ENCODE assay signal across 1 cellular context in the genomic region with DNA sequence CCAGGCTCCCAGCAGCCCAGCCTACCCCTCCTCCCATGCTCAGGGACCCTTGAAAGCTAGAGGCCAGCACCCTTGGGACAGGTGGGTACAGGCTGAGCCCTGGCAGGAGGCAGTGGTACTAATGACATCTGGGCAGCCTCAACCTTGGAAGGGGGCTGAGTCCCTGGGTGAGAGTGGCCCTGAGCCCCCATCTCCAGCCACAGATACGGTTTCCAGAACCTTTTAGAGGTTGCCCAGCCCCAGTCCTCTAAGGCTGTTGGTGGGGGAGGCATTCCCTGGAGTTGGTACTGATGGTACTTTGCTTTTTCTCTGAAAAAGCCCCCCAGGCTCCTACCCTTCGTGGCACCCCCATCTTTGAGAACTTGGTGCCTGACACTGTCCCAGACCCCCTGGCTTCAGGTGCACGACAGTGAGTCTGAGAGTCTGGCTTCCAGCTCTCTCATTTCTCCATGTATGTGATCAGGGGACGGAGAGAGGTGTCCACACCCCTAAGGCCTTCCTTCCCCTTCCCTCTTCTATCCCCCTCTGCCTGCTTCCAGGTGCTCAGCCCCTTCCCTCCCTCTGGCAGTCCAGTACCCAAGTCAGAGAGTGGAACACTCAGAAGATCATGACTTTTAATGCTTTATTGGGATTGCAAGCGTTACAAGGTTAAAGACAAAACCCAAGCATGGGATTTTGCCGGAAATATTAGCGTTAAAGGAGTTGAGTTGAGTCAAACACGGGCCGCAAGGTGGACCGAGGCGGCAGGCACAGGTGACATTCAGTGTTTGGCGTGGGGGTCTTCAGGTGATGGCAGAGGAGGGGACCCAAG.
TF ChIP-seq lines count a peak whose summit lies in the region.

No MANE protein-coding gene starts in this region.

TF ChIP-seq in HepG2, 621 proteins besides CTCF, POLR2A, EP300 and RAD21 (continues in another document):
- TF ChIP-seq ZNF550 (CRISPR knock-in tag; IDR thresholded peaks at IDR 0.05; ENCODE audit: borderline replicate concordance) = peak; percentile 65; the same call in 1 of the 2 replicates
- TF ChIP-seq NFIB (CRISPR knock-in tag; IDR thresholded peaks at IDR 0.05; ENCODE audit: borderline replicate concordance) = no peak
- TF ChIP-seq TOPORS (CRISPR knock-in tag; IDR thresholded peaks at IDR 0.05) = peak; percentile 46
- TF ChIP-seq ISX (CRISPR knock-in tag; conservative IDR thresholded peaks at IDR 0.05) = no peak; the same call in 1 of the 2 replicates
- TF ChIP-seq RBM22 (optimal IDR thresholded peaks at IDR 0.05; ENCODE audit: low read length) = peak; percentile 96
- TF ChIP-seq DNMT3B (CRISPR knock-in tag; conservative IDR thresholded peaks at IDR 0.05) = no peak
- peak; percentile 74; the same call in 1 of the 2 replicates for TF ChIP-seq ZNF563 (CRISPR knock-in tag; IDR thresholded peaks at IDR 0.05)
- no peak for TF ChIP-seq MLLT10 (CRISPR knock-in tag; IDR thresholded peaks at IDR 0.05)
- peak; percentile 76 for TF ChIP-seq ZNF781 (CRISPR knock-in tag; IDR thresholded peaks at IDR 0.05; ENCODE audit: borderline replicate concordance, not compliant biosample characterization)
- TF ChIP-seq, protein P1, sequence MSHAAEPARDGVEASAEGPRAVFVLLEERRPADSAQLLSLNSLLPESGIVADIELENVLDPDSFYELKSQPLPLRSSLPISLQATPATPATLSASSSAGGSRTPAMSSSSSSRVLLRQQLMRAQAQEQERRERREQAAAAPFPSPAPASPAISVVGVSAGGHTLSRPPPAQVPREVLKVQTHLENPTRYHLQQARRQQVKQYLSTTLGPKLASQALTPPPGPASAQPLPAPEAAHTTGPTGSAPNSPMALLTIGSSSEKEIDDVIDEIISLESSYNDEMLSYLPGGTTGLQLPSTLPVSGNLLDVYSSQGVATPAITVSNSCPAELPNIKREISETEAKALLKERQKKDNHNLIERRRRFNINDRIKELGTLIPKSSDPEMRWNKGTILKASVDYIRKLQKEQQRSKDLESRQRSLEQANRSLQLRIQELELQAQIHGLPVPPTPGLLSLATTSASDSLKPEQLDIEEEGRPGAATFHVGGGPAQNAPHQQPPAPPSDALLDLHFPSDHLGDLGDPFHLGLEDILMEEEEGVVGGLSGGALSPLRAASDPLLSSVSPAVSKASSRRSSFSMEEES (CRISPR knock-in tag; IDR thresholded peaks at IDR 0.05) = no peak; the same call in 1 of the 2 replicates
- TF ChIP-seq PCBP1 (IDR thresholded peaks at IDR 0.05; ENCODE audit: borderline replicate concordance, low read depth, low read length) = no peak
- TF ChIP-seq, protein P2, sequence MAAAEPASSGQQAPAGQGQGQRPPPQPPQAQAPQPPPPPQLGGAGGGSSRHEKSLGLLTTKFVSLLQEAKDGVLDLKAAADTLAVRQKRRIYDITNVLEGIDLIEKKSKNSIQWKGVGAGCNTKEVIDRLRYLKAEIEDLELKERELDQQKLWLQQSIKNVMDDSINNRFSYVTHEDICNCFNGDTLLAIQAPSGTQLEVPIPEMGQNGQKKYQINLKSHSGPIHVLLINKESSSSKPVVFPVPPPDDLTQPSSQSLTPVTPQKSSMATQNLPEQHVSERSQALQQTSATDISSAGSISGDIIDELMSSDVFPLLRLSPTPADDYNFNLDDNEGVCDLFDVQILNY (CRISPR knock-in tag; conservative IDR thresholded peaks at IDR 0.05) = no peak
- TF ChIP-seq NR3C1 (CRISPR knock-in tag; IDR thresholded peaks at IDR 0.05) = no peak
- TF ChIP-seq, protein P3, sequence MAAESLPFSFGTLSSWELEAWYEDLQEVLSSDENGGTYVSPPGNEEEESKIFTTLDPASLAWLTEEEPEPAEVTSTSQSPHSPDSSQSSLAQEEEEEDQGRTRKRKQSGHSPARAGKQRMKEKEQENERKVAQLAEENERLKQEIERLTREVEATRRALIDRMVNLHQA (CRISPR knock-in tag; IDR thresholded peaks at IDR 0.05) = no peak
- TF ChIP-seq FIP1L1 (IDR thresholded peaks at IDR 0.05; ENCODE audit: borderline replicate concordance, insufficient read depth, low read depth, low read length) = no peak
- TF ChIP-seq, protein P4, sequence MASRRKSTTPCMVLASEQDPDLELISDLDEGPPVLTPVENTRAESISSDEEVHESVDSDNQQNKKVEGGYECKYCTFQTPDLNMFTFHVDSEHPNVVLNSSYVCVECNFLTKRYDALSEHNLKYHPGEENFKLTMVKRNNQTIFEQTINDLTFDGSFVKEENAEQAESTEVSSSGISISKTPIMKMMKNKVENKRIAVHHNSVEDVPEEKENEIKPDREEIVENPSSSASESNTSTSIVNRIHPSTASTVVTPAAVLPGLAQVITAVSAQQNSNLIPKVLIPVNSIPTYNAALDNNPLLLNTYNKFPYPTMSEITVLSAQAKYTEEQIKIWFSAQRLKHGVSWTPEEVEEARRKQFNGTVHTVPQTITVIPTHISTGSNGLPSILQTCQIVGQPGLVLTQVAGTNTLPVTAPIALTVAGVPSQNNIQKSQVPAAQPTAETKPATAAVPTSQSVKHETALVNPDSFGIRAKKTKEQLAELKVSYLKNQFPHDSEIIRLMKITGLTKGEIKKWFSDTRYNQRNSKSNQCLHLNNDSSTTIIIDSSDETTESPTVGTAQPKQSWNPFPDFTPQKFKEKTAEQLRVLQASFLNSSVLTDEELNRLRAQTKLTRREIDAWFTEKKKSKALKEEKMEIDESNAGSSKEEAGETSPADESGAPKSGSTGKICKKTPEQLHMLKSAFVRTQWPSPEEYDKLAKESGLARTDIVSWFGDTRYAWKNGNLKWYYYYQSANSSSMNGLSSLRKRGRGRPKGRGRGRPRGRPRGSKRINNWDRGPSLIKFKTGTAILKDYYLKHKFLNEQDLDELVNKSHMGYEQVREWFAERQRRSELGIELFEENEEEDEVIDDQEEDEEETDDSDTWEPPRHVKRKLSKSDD (CRISPR knock-in tag; IDR thresholded peaks at IDR 0.05; ENCODE audit: low read depth) = peak; percentile 8; the same call in 1 of the 2 replicates
- no peak for TF ChIP-seq RARG (CRISPR knock-in tag; IDR thresholded peaks at IDR 0.05; ENCODE audit: low read depth)
- TF ChIP-seq ZNF570 (CRISPR knock-in tag; IDR thresholded peaks at IDR 0.05; ENCODE audit: borderline replicate concordance) = no peak
- no peak for TF ChIP-seq ZNF12 (CRISPR knock-in tag; IDR thresholded peaks at IDR 0.05)
- TF ChIP-seq ATF7-NPFF (CRISPR knock-in tag; IDR thresholded peaks at IDR 0.05; ENCODE audit: low read depth) = no peak; the same call in 1 of the 2 replicates
- no peak; the same call in 1 of the 2 replicates for TF ChIP-seq ZNF780A (CRISPR knock-in tag; IDR thresholded peaks at IDR 0.05)
- no peak for TF ChIP-seq SUZ12 (IDR thresholded peaks at IDR 0.05; ENCODE audit: low read depth, low read length)
- peak; percentile 76; the same call in 1 of the 2 replicates for TF ChIP-seq ZNF713 (CRISPR knock-in tag; IDR thresholded peaks at IDR 0.05)
- TF ChIP-seq REXO4 (CRISPR knock-in tag; IDR thresholded peaks at IDR 0.05; ENCODE audit: borderline replicate concordance) = no peak
- 0 out of 2 replicates have a peak, but pooled peaks have one; percentile 27 for TF ChIP-seq KLF11 (CRISPR knock-in tag; IDR thresholded peaks at IDR 0.05)
- no peak for TF ChIP-seq TBX3 (IDR thresholded peaks at IDR 0.05; ENCODE audit: borderline replicate concordance)
- TF ChIP-seq AGO2 (optimal IDR thresholded peaks at IDR 0.05; ENCODE audit: low read depth, low read length) = peak; percentile 72
- TF ChIP-seq NBN (conservative IDR thresholded peaks at IDR 0.05) = no peak
- TF ChIP-seq, protein P5, sequence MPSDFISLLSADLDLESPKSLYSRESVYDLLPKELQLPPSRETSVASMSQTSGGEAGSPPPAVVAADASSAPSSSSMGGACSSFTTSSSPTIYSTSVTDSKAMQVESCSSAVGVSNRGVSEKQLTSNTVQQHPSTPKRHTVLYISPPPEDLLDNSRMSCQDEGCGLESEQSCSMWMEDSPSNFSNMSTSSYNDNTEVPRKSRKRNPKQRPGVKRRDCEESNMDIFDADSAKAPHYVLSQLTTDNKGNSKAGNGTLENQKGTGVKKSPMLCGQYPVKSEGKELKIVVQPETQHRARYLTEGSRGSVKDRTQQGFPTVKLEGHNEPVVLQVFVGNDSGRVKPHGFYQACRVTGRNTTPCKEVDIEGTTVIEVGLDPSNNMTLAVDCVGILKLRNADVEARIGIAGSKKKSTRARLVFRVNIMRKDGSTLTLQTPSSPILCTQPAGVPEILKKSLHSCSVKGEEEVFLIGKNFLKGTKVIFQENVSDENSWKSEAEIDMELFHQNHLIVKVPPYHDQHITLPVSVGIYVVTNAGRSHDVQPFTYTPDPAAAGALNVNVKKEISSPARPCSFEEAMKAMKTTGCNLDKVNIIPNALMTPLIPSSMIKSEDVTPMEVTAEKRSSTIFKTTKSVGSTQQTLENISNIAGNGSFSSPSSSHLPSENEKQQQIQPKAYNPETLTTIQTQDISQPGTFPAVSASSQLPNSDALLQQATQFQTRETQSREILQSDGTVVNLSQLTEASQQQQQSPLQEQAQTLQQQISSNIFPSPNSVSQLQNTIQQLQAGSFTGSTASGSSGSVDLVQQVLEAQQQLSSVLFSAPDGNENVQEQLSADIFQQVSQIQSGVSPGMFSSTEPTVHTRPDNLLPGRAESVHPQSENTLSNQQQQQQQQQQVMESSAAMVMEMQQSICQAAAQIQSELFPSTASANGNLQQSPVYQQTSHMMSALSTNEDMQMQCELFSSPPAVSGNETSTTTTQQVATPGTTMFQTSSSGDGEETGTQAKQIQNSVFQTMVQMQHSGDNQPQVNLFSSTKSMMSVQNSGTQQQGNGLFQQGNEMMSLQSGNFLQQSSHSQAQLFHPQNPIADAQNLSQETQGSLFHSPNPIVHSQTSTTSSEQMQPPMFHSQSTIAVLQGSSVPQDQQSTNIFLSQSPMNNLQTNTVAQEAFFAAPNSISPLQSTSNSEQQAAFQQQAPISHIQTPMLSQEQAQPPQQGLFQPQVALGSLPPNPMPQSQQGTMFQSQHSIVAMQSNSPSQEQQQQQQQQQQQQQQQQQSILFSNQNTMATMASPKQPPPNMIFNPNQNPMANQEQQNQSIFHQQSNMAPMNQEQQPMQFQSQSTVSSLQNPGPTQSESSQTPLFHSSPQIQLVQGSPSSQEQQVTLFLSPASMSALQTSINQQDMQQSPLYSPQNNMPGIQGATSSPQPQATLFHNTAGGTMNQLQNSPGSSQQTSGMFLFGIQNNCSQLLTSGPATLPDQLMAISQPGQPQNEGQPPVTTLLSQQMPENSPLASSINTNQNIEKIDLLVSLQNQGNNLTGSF (CRISPR knock-in tag; IDR thresholded peaks at IDR 0.05) = no peak
- TF ChIP-seq, protein P6, sequence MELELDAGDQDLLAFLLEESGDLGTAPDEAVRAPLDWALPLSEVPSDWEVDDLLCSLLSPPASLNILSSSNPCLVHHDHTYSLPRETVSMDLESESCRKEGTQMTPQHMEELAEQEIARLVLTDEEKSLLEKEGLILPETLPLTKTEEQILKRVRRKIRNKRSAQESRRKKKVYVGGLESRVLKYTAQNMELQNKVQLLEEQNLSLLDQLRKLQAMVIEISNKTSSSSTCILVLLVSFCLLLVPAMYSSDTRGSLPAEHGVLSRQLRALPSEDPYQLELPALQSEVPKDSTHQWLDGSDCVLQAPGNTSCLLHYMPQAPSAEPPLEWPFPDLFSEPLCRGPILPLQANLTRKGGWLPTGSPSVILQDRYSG (CRISPR knock-in tag; IDR thresholded peaks at IDR 0.05) = no peak
- TF ChIP-seq RFXANK (CRISPR knock-in tag; IDR thresholded peaks at IDR 0.05) = no peak
- TF ChIP-seq, protein P7, sequence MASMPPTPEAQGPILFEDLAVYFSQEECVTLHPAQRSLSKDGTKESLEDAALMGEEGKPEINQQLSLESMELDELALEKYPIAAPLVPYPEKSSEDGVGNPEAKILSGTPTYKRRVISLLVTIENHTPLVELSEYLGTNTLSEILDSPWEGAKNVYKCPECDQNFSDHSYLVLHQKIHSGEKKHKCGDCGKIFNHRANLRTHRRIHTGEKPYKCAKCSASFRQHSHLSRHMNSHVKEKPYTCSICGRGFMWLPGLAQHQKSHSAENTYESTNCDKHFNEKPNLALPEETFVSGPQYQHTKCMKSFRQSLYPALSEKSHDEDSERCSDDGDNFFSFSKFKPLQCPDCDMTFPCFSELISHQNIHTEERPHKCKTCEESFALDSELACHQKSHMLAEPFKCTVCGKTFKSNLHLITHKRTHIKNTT (CRISPR knock-in tag; IDR thresholded peaks at IDR 0.05) = no peak
- TF ChIP-seq ZNF235 (CRISPR knock-in tag; IDR thresholded peaks at IDR 0.05; ENCODE audit: borderline replicate concordance) = no peak
- TF ChIP-seq, protein P8, sequence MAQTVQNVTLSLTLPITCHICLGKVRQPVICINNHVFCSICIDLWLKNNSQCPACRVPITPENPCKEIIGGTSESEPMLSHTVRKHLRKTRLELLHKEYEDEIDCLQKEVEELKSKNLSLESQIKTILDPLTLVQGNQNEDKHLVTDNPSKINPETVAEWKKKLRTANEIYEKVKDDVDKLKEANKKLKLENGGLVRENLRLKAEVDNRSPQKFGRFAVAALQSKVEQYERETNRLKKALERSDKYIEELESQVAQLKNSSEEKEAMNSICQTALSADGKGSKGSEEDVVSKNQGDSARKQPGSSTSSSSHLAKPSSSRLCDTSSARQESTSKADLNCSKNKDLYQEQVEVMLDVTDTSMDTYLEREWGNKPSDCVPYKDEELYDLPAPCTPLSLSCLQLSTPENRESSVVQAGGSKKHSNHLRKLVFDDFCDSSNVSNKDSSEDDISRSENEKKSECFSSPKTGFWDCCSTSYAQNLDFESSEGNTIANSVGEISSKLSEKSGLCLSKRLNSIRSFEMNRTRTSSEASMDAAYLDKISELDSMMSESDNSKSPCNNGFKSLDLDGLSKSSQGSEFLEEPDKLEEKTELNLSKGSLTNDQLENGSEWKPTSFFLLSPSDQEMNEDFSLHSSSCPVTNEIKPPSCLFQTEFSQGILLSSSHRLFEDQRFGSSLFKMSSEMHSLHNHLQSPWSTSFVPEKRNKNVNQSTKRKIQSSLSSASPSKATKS (CRISPR knock-in tag; IDR thresholded peaks at IDR 0.05) = no peak
- TF ChIP-seq ZFYVE20 (CRISPR knock-in tag; IDR thresholded peaks at IDR 0.05; ENCODE audit: borderline replicate concordance, low read depth) = no peak
- TF ChIP-seq NFRKB (IDR thresholded peaks at IDR 0.05) = no peak
- TF ChIP-seq ZNF660 (CRISPR knock-in tag; IDR thresholded peaks at IDR 0.05; ENCODE audit: borderline replicate concordance, low read depth) = no peak
- no peak for TF ChIP-seq ZNF382 (CRISPR knock-in tag; IDR thresholded peaks at IDR 0.05; ENCODE audit: borderline replicate concordance)
- no peak for TF ChIP-seq ZBTB42 (CRISPR knock-in tag; IDR thresholded peaks at IDR 0.05)
- TF ChIP-seq RCOR2 (CRISPR knock-in tag; IDR thresholded peaks at IDR 0.05) = no peak
- TF ChIP-seq, protein P9, sequence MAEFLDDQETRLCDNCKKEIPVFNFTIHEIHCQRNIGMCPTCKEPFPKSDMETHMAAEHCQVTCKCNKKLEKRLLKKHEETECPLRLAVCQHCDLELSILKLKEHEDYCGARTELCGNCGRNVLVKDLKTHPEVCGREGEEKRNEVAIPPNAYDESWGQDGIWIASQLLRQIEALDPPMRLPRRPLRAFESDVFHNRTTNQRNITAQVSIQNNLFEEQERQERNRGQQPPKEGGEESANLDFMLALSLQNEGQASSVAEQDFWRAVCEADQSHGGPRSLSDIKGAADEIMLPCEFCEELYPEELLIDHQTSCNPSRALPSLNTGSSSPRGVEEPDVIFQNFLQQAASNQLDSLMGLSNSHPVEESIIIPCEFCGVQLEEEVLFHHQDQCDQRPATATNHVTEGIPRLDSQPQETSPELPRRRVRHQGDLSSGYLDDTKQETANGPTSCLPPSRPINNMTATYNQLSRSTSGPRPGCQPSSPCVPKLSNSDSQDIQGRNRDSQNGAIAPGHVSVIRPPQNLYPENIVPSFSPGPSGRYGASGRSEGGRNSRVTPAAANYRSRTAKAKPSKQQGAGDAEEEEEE (CRISPR knock-in tag; IDR thresholded peaks at IDR 0.05; ENCODE audit: borderline replicate concordance) = 0 out of 2 replicates have a peak, but pooled peaks have one; percentile 66
- no peak for TF ChIP-seq NCOA2 (CRISPR knock-in tag; IDR thresholded peaks at IDR 0.05)
- TF ChIP-seq, protein P10, sequence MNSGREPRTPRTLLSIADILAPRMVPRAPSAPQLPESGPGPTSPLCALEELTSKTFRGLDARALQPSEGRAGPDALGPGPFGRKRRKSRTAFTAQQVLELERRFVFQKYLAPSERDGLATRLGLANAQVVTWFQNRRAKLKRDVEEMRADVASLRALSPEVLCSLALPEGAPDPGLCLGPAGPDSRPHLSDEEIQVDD (CRISPR knock-in tag; IDR thresholded peaks at IDR 0.05; ENCODE audit: borderline replicate concordance) = no peak
